ENCODE assay signal across 8 cellular contexts in genomic region chr4:124713213-124713592, GRCh38. TPM values are rescaled to one million over a fixed set of nuclear protein-coding genes. Genes with fewer than 3 reads are reported as not detected.
DNase-seq lines count a peak whose midpoint lies in the region; ATAC-seq and TF ChIP-seq lines count a peak whose summit lies in the region.

No MANE protein-coding gene starts in this region.

- H3K27me3 Mint-ChIP-seq in activated T-helper 1 cell treated with anti-CD3 and anti-CD28 coated beads, Interleukin-12 subunit alpha, Interleukin-12 subunit beta, Interleukin-2, Interleukin-4 antibody, amounts not matched to agents 30 ng/mL and 10 ng/mL and 1 ng/mL, durations not matched to agents 14 hours and 24 hours and 36 hours (ENCODE audit: insufficient read depth): peaks cover 19% of the 10 kb centered on the region
- H3K27me3 Mint-ChIP-seq in nephron progenitor cell (ENCODE audit: low read depth, poor library complexity): no peaks in the 10 kb centered on the region

- peak; percentile 34 for ATAC-seq in GM18519 (IDR thresholded peaks at IDR 0.05; ENCODE audit: low FRiP score, unreplicated experiment)
- peak; percentile 37 for ATAC-seq in HG03095 (IDR thresholded peaks at IDR 0.05; ENCODE audit: unreplicated experiment)

- H3K9me3 Mint-ChIP-seq in activated T-helper 1 cell treated with anti-CD3 and anti-CD28 coated beads, Interleukin-12 subunit alpha, Interleukin-12 subunit beta, Interleukin-2, Interleukin-4 antibody, amounts not matched to agents 30 ng/mL and 10 ng/mL and 1 ng/mL, durations not matched to agents 14 hours and 24 hours and 36 hours: no peaks in the 10 kb centered on the region
- no peaks in the 10 kb centered on the region for H3K9me3 Mint-ChIP-seq in nephron progenitor cell

- peak; percentile 32 for TF ChIP-seq CTCF in nephron progenitor cell (IDR thresholded peaks at IDR 0.05)

- peak overlapping the region; percentile 80 for H3K4me3 Mint-ChIP-seq in activated T-helper 1 cell treated with anti-CD3 and anti-CD28 coated beads, Interleukin-12 subunit alpha, Interleukin-12 subunit beta, Interleukin-2, Interleukin-4 antibody, amounts not matched to agents 30 ng/mL and 10 ng/mL and 1 ng/mL, durations not matched to agents 14 hours and 24 hours and 36 hours
- peak overlapping the region; percentile 88 for H3K4me3 Mint-ChIP-seq in nephron progenitor cell

- no peak overlapping the region for H3K27ac Mint-ChIP-seq in activated T-helper 1 cell treated with anti-CD3 and anti-CD28 coated beads, Interleukin-12 subunit alpha, Interleukin-12 subunit beta, Interleukin-2, Interleukin-4 antibody, amounts not matched to agents 30 ng/mL and 10 ng/mL and 1 ng/mL, durations not matched to agents 14 hours and 24 hours and 36 hours
- peak overlapping the region; percentile 100 for H3K27ac Mint-ChIP-seq in nephron progenitor cell

- no peaks in the 10 kb centered on the region for H3K36me3 Mint-ChIP-seq in activated T-helper 1 cell treated with anti-CD3 and anti-CD28 coated beads, Interleukin-12 subunit alpha, Interleukin-12 subunit beta, Interleukin-2, Interleukin-4 antibody, amounts not matched to agents 30 ng/mL and 10 ng/mL and 1 ng/mL, durations not matched to agents 14 hours and 24 hours and 36 hours (ENCODE audit: low read depth)
- peaks cover 9% of the 10 kb centered on the region for H3K36me3 Mint-ChIP-seq in nephron progenitor cell (ENCODE audit: low read depth)

- intact Hi-C loops in activated T-helper 1 cell treated with anti-CD3 and anti-CD28 coated beads, Interleukin-12 subunit alpha, Interleukin-12 subunit beta, Interleukin-2, Interleukin-4 antibody, amounts not matched to agents 30 ng/mL and 10 ng/mL and 1 ng/mL, durations not matched to agents 14 hours and 24 hours and 36 hours (cut with micrococcal nuclease): no loop called here

- DNase-seq in C1 segment of cervical spinal cord (lab: John Stamatoyannopoulos, UW) (peak in 13 of 14 donors; percentile 29 to 86 (median 75)), NCI-H460 (ENCODE audit: extremely low read depth, low read depth) (peak; percentile 69), globus pallidus (ENCODE audit: low spot score) (peak; percentile 92), nephron progenitor cell (peak; percentile 61), cortex of kidney (lab: John Stamatoyannopoulos, UW) (no peak)
- no peak for DNase-seq in activated T-helper 1 cell treated with anti-CD3 and anti-CD28 coated beads, Interleukin-12 subunit alpha, Interleukin-12 subunit beta, Interleukin-2, Interleukin-4 antibody, amounts not matched to agents 30 ng/mL and 10 ng/mL and 1 ng/mL, durations not matched to agents 14 hours and 24 hours and 36 hours (ENCODE audit: low spot score)

- H3K4me1 Mint-ChIP-seq in activated T-helper 1 cell treated with anti-CD3 and anti-CD28 coated beads, Interleukin-12 subunit alpha, Interleukin-12 subunit beta, Interleukin-2, Interleukin-4 antibody, amounts not matched to agents 30 ng/mL and 10 ng/mL and 1 ng/mL, durations not matched to agents 14 hours and 24 hours and 36 hours (ENCODE audit: low read depth): peaks cover 8% of the 10 kb centered on the region
- H3K4me1 Mint-ChIP-seq in nephron progenitor cell: peaks cover 42% of the 10 kb centered on the region

RNA-seq across cellular contexts. Expression of gene ANKRD50, which starts 0.7 kb away (rescaled TPM):
- total RNA-seq in NCI-H460 (2014; rRNA removed; shearing (Covaris generic)): 8.6 and 11.0 TPM in 2 replicates
- 5.3 and 6.7 TPM in 2 replicates for polyA plus RNA-seq in NCI-H460 (2014; cell fraction: nucleus; rRNA removed)
- total RNA-seq in activated T-helper 1 cell treated with anti-CD3 and anti-CD28 coated beads, Interleukin-12 subunit alpha, Interleukin-12 subunit beta, Interleukin-2, Interleukin-4 antibody, amounts not matched to agents 30 ng/mL and 10 ng/mL and 1 ng/mL, durations not matched to agents 14 hours and 24 hours and 36 hours: 0.03 and 0.12 TPM in 2 replicates

Comparison
In these comparisons a context has a peak if more than half of its experiments do, and no peak if none do; other contexts are left out.
1. DNase-seq: peak in C1 segment of cervical spinal cord (13 of 14), NCI-H460 (single experiment), globus pallidus (single experiment) and nephron progenitor cell (single experiment); none in activated T-helper 1 cell treated with anti-CD3 and anti-CD28 coated beads, Interleukin-12 subunit alpha, Interleukin-12 subunit beta, Interleukin-2, Interleukin-4 antibody, amounts not matched to agents 30 ng/mL and 10 ng/mL and 1 ng/mL, durations not matched to agents 14 hours and 24 hours and 36 hours (single experiment) and cortex of kidney (single experiment).